Comparison of ENCODE assay signal across 7 cellular contexts in genomic region chr2:74507926-74508520, GRCh38. TPM values are rescaled to one million over a fixed set of nuclear protein-coding genes. Genes with fewer than 3 reads are reported as not detected.
DNase-seq lines count a peak whose midpoint lies in the region; ATAC-seq, FAIRE-seq and TF ChIP-seq lines count a peak whose summit lies in the region.

No MANE protein-coding gene starts in this region.

- H3K27ac ChIP-seq in keratinocyte (ENCODE audit: control insufficient read depth, insufficient read depth, low read length): peak overlapping the region; percentile 96

- peaks cover 9 to 10% of the 10 kb centered on the region in 2 experiments for H3K36me3 ChIP-seq in keratinocyte (ENCODE audit: control insufficient read depth in 2 of 2, extremely low read depth in 1 of 2, insufficient read depth in 2 of 2, low read length in 2 of 2)

- H3K4me1 Mint-ChIP-seq in brain: peaks cover 54% of the 10 kb centered on the region
- peaks cover 40 to 58% of the 10 kb centered on the region in 2 donors for H3K4me1 Mint-ChIP-seq in stimulated activated naive B cell treated with anti-CD40 and anti-IgM and Interleukin-4, amounts not matched to agents 10 μg/mL and 1 μg/mL and 100 μg/mL, for 72 hours

- peaks cover 22% of the 10 kb centered on the region for H3K27me3 ChIP-seq in keratinocyte (ENCODE audit: control insufficient read depth, extremely low read depth, insufficient read depth, low read length)

- no peaks in the 10 kb centered on the region for H4K20me1 ChIP-seq in keratinocyte (ENCODE audit: control insufficient read depth, extremely low read depth, insufficient read depth, low read length)

- H3K9me1 ChIP-seq in keratinocyte (ENCODE audit: control insufficient read depth, extremely low read depth, insufficient read depth, low read length): no peaks in the 10 kb centered on the region

- H3K27me3 Mint-ChIP-seq in brain: peaks cover 92% of the 10 kb centered on the region
- H3K27me3 Mint-ChIP-seq in stimulated activated naive B cell treated with anti-CD40 and anti-IgM and Interleukin-4, amounts not matched to agents 10 μg/mL and 1 μg/mL and 100 μg/mL, for 72 hours: peaks cover 40 to 49% of the 10 kb centered on the region in 2 donors

- H3K27ac Mint-ChIP-seq in brain: peak overlapping the region; percentile 100
- peak overlapping the region; percentile 100 for H3K27ac Mint-ChIP-seq in stimulated activated naive B cell treated with anti-CD40 and anti-IgM and Interleukin-4, amounts not matched to agents 10 μg/mL and 1 μg/mL and 100 μg/mL, for 72 hours

- H3K4me2 ChIP-seq in keratinocyte (ENCODE audit: control insufficient read depth, extremely low read depth, insufficient read depth, low read depth, low read length): peak overlapping the region; percentile 95

- H3K4me3 ChIP-seq in GM12864 (ENCODE audit: low read depth, low read length) (peak overlapping the region; percentile 79), keratinocyte (ENCODE audit: control insufficient read depth in 2 of 3, extremely low read depth in 1 of 3, insufficient read depth in 2 of 3, low read depth in 1 of 3, low read length in 3 of 3) (peak overlapping the region; percentile 85 to 88 (median 86))

- H3K4me1 ChIP-seq in keratinocyte (ENCODE audit: control insufficient read depth, extremely low read depth, insufficient read depth, low read length): peaks cover 25% of the 10 kb centered on the region

- H3K4me3 Mint-ChIP-seq in brain: peak overlapping the region; percentile 98 to 99 (median 99)
- H3K4me3 Mint-ChIP-seq in stimulated activated naive B cell treated with anti-CD40 and anti-IgM and Interleukin-4, amounts not matched to agents 10 μg/mL and 1 μg/mL and 100 μg/mL, for 72 hours: peak overlapping the region; percentile 98 to 99

- peaks cover 0 to 8% (median 5%) of the 10 kb centered on the region in 5 experiments for H3K9me3 Mint-ChIP-seq in brain
- H3K9me3 Mint-ChIP-seq in stimulated activated naive B cell treated with anti-CD40 and anti-IgM and Interleukin-4, amounts not matched to agents 10 μg/mL and 1 μg/mL and 100 μg/mL, for 72 hours: no peaks in the 10 kb centered on the region

- dilution Hi-C loops in keratinocyte (cut with MboI; ENCODE audit: extremely low pct_ligation_motif_present, low sequenced_read_pairs): no loop called here

- peak overlapping the region; percentile 99 for H3K9ac ChIP-seq in keratinocyte (ENCODE audit: control insufficient read depth, extremely low read depth, insufficient read depth, low read length)

- H3K9me3 ChIP-seq in keratinocyte (ENCODE audit: control insufficient read depth, low read depth, low read length): no peaks in the 10 kb centered on the region

- ATAC-seq in HG02610 (IDR thresholded peaks at IDR 0.05; ENCODE audit: unreplicated experiment): peak; percentile 3
- ATAC-seq in stimulated activated naive B cell treated with anti-CD40 and anti-IgM and Interleukin-4, amounts not matched to agents 10 μg/mL and 1 μg/mL and 100 μg/mL, for 72 hours (replicated peaks): peak; percentile 15 to 30

- FAIRE-seq in keratinocyte (lab: Jason Lieb, UNC): no peak

- peaks cover 16% of the 10 kb centered on the region for H3K79me2 ChIP-seq in keratinocyte (ENCODE audit: control insufficient read depth, insufficient read depth, low read length)

- H3K36me3 Mint-ChIP-seq in brain: peaks cover 31% of the 10 kb centered on the region
- H3K36me3 Mint-ChIP-seq in stimulated activated naive B cell treated with anti-CD40 and anti-IgM and Interleukin-4, amounts not matched to agents 10 μg/mL and 1 μg/mL and 100 μg/mL, for 72 hours: peaks cover 35 to 38% of the 10 kb centered on the region in 2 donors

- TF ChIP-seq CTCF in GM12864 (IDR thresholded peaks at IDR 0.05; ENCODE audit: low read depth, low read length, missing control alignments): no peak
- TF ChIP-seq CTCF in brain (conservative IDR thresholded peaks at IDR 0.05): no peak
- no peak for TF ChIP-seq CTCF in keratinocyte (optimal IDR thresholded peaks at IDR 0.05 in 1 of 3, IDR thresholded peaks at IDR 0.05 in 1 of 3, conservative IDR thresholded peaks at IDR 0.05 in 1 of 3; ENCODE audit: extremely low read depth in 1 of 3, insufficient read depth in 2 of 3, low read length in 3 of 3)

- H2AFZ ChIP-seq in keratinocyte (ENCODE audit: control insufficient read depth, low read length): peak overlapping the region; percentile 76

- DNase-seq in GM12864 (ENCODE audit: low read depth) (no peak), NCI-H524 treated with DMSO at 0.1 percent for 48 hours (lab: John Stamatoyannopoulos, UW) (peak; percentile 57), keratinocyte (ENCODE audit: low read depth, low spot score) (no peak), HPDE6-E6E7 (ENCODE audit: extremely low spot score) (no peak)
- DNase-seq in stimulated activated naive B cell treated with anti-CD40 and anti-IgM and Interleukin-4, amounts not matched to agents 10 μg/mL and 1 μg/mL and 100 μg/mL, for 72 hours: no peak

RNA-seq across cellular contexts. Expression of gene PCGF1, which starts 0.5 kb away (rescaled TPM):
- polyA plus RNA-seq in brain (ENCODE audit: insufficient read depth, low read depth, low replicate concordance) (19.5 TPM), keratinocyte (29.1 to 42.2 TPM (median 33.6 TPM) in 3 replicates)
- polyA plus RNA-seq in keratinocyte (2011; ENCODE audit: low read depth): 11.9 TPM
- polyA plus RNA-seq in keratinocyte (2011; cell fraction: cytosol; rRNA removed): 33.7 and 37.3 TPM in 2 replicates
- polyA plus RNA-seq in keratinocyte (2011; cell fraction: nucleus; rRNA removed): 37.5 and 60.1 TPM in 2 replicates
- 25.2 and 38.6 TPM in 2 replicates for polyA plus RNA-seq in keratinocyte (2012; ENCODE audit: low replicate concordance)
- polyA minus RNA-seq in keratinocyte: 31.6 to 65.7 TPM (median 37.2 TPM) in 3 replicates
- polyA minus RNA-seq in keratinocyte (2011; cell fraction: cytosol; rRNA and poly(A)+ RNA removed): 43.2 TPM
- polyA minus RNA-seq in keratinocyte (2011; cell fraction: nucleus; rRNA and poly(A)+ RNA removed): 9.6 and 10.9 TPM in 2 replicates

RNA-seq across cellular contexts. Expression of gene TLX2, which starts 6.2 kb away (rescaled TPM):
- 0.20 TPM for polyA plus RNA-seq in brain (ENCODE audit: insufficient read depth, low read depth, low replicate concordance)
- polyA plus RNA-seq in keratinocyte: not detected in 3 replicates
- polyA plus RNA-seq in keratinocyte (2011; ENCODE audit: low read depth): not detected
- polyA plus RNA-seq in keratinocyte (2011; cell fraction: cytosol; rRNA removed): not detected in 2 replicates
- not detected in 2 replicates for polyA plus RNA-seq in keratinocyte (2011; cell fraction: nucleus; rRNA removed)
- 0.35 TPM in 1 of 2 replicates, not detected in the other for polyA plus RNA-seq in keratinocyte (2012; ENCODE audit: low replicate concordance)
- polyA minus RNA-seq in keratinocyte: not detected in 3 replicates
- not detected for polyA minus RNA-seq in keratinocyte (2011; cell fraction: cytosol; rRNA and poly(A)+ RNA removed)
- polyA minus RNA-seq in keratinocyte (2011; cell fraction: nucleus; rRNA and poly(A)+ RNA removed): not detected in 2 replicates

RNA-seq across cellular contexts. Expression of gene LBX2, which starts 8.6 kb away (rescaled TPM):
- polyA plus RNA-seq in brain (ENCODE audit: insufficient read depth, low read depth, low replicate concordance): 2.5 TPM
- polyA plus RNA-seq in keratinocyte: 0.09 to 0.11 TPM (median 0.10 TPM) in 3 replicates
- not detected for polyA plus RNA-seq in keratinocyte (2011; ENCODE audit: low read depth)
- polyA plus RNA-seq in keratinocyte (2011; cell fraction: cytosol; rRNA removed): 0.07 and 0.26 TPM in 2 replicates
- 0.28 and 0.53 TPM in 2 replicates for polyA plus RNA-seq in keratinocyte (2011; cell fraction: nucleus; rRNA removed)
- polyA plus RNA-seq in keratinocyte (2012; ENCODE audit: low replicate concordance): 0.09 and 0.44 TPM in 2 replicates
- 0.89 TPM in 1 of 3 replicates, not detected in the others for polyA minus RNA-seq in keratinocyte
- not detected for polyA minus RNA-seq in keratinocyte (2011; cell fraction: cytosol; rRNA and poly(A)+ RNA removed)
- polyA minus RNA-seq in keratinocyte (2011; cell fraction: nucleus; rRNA and poly(A)+ RNA removed): not detected in 2 replicates

RNA-seq across cellular contexts. Expression of gene DQX1, which starts 18.0 kb away (rescaled TPM):
- polyA plus RNA-seq in brain (ENCODE audit: insufficient read depth, low read depth, low replicate concordance) (not detected), keratinocyte (5.7 to 10.2 TPM (median 5.9 TPM) in 3 replicates)
- polyA plus RNA-seq in keratinocyte (2011; ENCODE audit: low read depth): 3.4 TPM
- polyA plus RNA-seq in keratinocyte (2011; cell fraction: cytosol; rRNA removed): 2.8 and 3.4 TPM in 2 replicates
- 28.6 and 31.7 TPM in 2 replicates for polyA plus RNA-seq in keratinocyte (2011; cell fraction: nucleus; rRNA removed)
- 2.9 and 5.9 TPM in 2 replicates for polyA plus RNA-seq in keratinocyte (2012; ENCODE audit: low replicate concordance)
- 0.98 to 6.3 TPM (median 4.8 TPM) in 3 replicates for polyA minus RNA-seq in keratinocyte
- polyA minus RNA-seq in keratinocyte (2011; cell fraction: cytosol; rRNA and poly(A)+ RNA removed): 2.9 TPM
- 3.2 and 5.7 TPM in 2 replicates for polyA minus RNA-seq in keratinocyte (2011; cell fraction: nucleus; rRNA and poly(A)+ RNA removed)

RNA-seq across cellular contexts. Expression of gene AUP1, which starts 21.5 kb away (rescaled TPM):
- 77.9 TPM for polyA plus RNA-seq in brain (ENCODE audit: insufficient read depth, low read depth, low replicate concordance)
- 94.9 to 141 TPM (median 114 TPM) in 3 replicates for polyA plus RNA-seq in keratinocyte
- polyA plus RNA-seq in keratinocyte (2011; ENCODE audit: low read depth): 67.0 TPM
- polyA plus RNA-seq in keratinocyte (2011; cell fraction: cytosol; rRNA removed): 80.9 and 85.3 TPM in 2 replicates
- 290 and 315 TPM in 2 replicates for polyA plus RNA-seq in keratinocyte (2011; cell fraction: nucleus; rRNA removed)
- polyA plus RNA-seq in keratinocyte (2012; ENCODE audit: low replicate concordance): 91.4 and 132 TPM in 2 replicates
- 95.5 to 104 TPM (median 98.0 TPM) in 3 replicates for polyA minus RNA-seq in keratinocyte
- 87.1 TPM for polyA minus RNA-seq in keratinocyte (2011; cell fraction: cytosol; rRNA and poly(A)+ RNA removed)
- 54.7 and 60.1 TPM in 2 replicates for polyA minus RNA-seq in keratinocyte (2011; cell fraction: nucleus; rRNA and poly(A)+ RNA removed)
